29 cellular contexts compared by ENCODE assay signal in the genomic region with DNA sequence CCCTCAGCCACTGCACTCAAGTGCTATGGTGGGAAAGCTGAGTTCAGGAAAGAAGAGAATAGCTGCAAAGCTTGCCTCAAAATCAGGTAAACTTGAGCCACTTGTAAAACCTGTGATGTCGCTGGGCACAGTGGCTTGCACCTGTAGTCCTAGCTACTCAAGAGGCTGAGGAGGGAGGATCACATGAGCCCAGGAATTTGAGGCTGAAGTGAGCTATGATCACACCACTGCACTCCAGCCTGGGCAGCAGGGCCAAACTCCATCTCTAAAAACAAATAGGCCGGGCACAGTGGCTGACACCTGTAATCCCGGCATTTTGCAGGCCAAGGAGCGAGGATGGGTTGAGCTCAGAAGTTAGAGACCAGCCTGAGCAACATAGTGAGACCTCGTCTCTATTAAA.
"Had no signal": no experiment of that assay in that cellular context is flagged by ENCODE, and none has a peak within 500 bp of the region (broad histone marks: within the 10 kb centered on the region; RNA-seq: fewer than 3 reads in every experiment).

No MANE protein-coding gene starts in this region.

- H3K27me3 ChIP-seq: cardiac muscle cell had no signal

- H3K36me3 Mint-ChIP-seq: activated CD8-positive, alpha-beta memory T cell treated with anti-CD3 and anti-CD28 coated beads, Interleukin-2, amount 10 ng/mL, durations not matched to agents 7 days and 5 days; activated naive CD8-positive, alpha-beta T cell treated with anti-CD3 and anti-CD28 coated beads for 36 hours had no signal

- H3K27ac ChIP-seq: cardiac muscle cell, RWPE1, SK-N-MC, WERI-Rb-1 had no signal

- H3K27ac Mint-ChIP-seq: activated CD4-positive, alpha-beta memory T cell treated with anti-CD3 and anti-CD28 coated beads, Interleukin-2, amount 10 ng/mL, durations not matched to agents 7 days and 5 days; activated CD8-positive, alpha-beta memory T cell treated with anti-CD3 and anti-CD28 coated beads, Interleukin-2, amount 10 ng/mL, durations not matched to agents 7 days and 5 days; activated naive CD8-positive, alpha-beta T cell treated with anti-CD3 and anti-CD28 coated beads for 36 hours had no signal

- H3K27me3 Mint-ChIP-seq: activated CD8-positive, alpha-beta memory T cell treated with anti-CD3 and anti-CD28 coated beads, Interleukin-2, amount 10 ng/mL, durations not matched to agents 7 days and 5 days; activated naive CD8-positive, alpha-beta T cell treated with anti-CD3 and anti-CD28 coated beads for 36 hours; central memory CD8-positive, alpha-beta T cell had no signal

- ATAC-seq: activated CD8-positive, alpha-beta memory T cell treated with anti-CD3 and anti-CD28 coated beads, Interleukin-2, amount 10 ng/mL, durations not matched to agents 7 days and 5 days had no signal

- DNase-seq: activated CD4-positive, alpha-beta memory T cell treated with anti-CD3 and anti-CD28 coated beads, Interleukin-2, amount 10 ng/mL, durations not matched to agents 7 days and 5 days; activated CD4-positive, alpha-beta T cell treated with anti-CD3 and anti-CD28 coated beads for 1 hour; activated CD4-positive, alpha-beta T cell treated with anti-CD3 and anti-CD28 coated beads for 48 hours; activated CD4-positive, CD25-positive, alpha-beta regulatory T cell; activated CD8-positive, alpha-beta memory T cell treated with anti-CD3 and anti-CD28 coated beads for 24 hours; activated CD8-positive, alpha-beta memory T cell treated with anti-CD3 and anti-CD28 coated beads, Interleukin-2, amount 10 ng/mL, durations not matched to agents 7 days and 5 days; activated CD8-positive, alpha-beta memory T cell treated with anti-CD3 and anti-CD28 coated beads, Interleukin-2, amount 50 U/mL, for 48 hours; activated effector memory CD4-positive, alpha-beta T cell treated with Interleukin-2 at 50 U/mL for 16 hours; activated naive CD4-positive, alpha-beta T cell treated with anti-CD3 and anti-CD28 coated beads, Interleukin-2, amount 50 U/mL, for 16 hours; activated naive CD8-positive, alpha-beta T cell treated with anti-CD3 and anti-CD28 coated beads for 36 hours; activated T-cell treated with anti-CD3 and anti-CD28 coated beads, Interleukin-2, amount 50 U/mL, for 48 hours; amniotic stem cell; aorta; Kasumi-1; MM.1S; NCI-H1092 treated with DMSO at 0.1 percent for 48 hours; NCI-H187 treated with DMSO at 0.1 percent for 48 hours; NCI-H2081; NCI-H2227 treated with DMSO at 0.1 percent for 48 hours; NCI-H446; NCI-H510A treated with DMSO at 0.1 percent for 48 hours; Right ventricle myocardium superior; T1000; WERI-Rb-1 had no signal

- H3K4me3 Mint-ChIP-seq: activated CD4-positive, alpha-beta memory T cell treated with anti-CD3 and anti-CD28 coated beads, Interleukin-2, amount 10 ng/mL, durations not matched to agents 7 days and 5 days; activated CD8-positive, alpha-beta memory T cell treated with anti-CD3 and anti-CD28 coated beads, Interleukin-2, amount 10 ng/mL, durations not matched to agents 7 days and 5 days; activated naive CD8-positive, alpha-beta T cell treated with anti-CD3 and anti-CD28 coated beads for 36 hours; central memory CD8-positive, alpha-beta T cell had no signal

- H3K36me3 ChIP-seq: cardiac muscle cell, WERI-Rb-1 had no signal

- H3K9me3 Mint-ChIP-seq: activated CD4-positive, alpha-beta memory T cell treated with anti-CD3 and anti-CD28 coated beads, Interleukin-2, amount 10 ng/mL, durations not matched to agents 7 days and 5 days; activated naive CD8-positive, alpha-beta T cell treated with anti-CD3 and anti-CD28 coated beads for 36 hours; central memory CD8-positive, alpha-beta T cell had no signal

- H3K4me3 ChIP-seq: cardiac muscle cell, SK-N-MC had no signal

- FAIRE-seq: RCC 7860 had no signal

- H3K4me1 Mint-ChIP-seq: activated CD4-positive, alpha-beta memory T cell treated with anti-CD3 and anti-CD28 coated beads, Interleukin-2, amount 10 ng/mL, durations not matched to agents 7 days and 5 days; activated CD8-positive, alpha-beta memory T cell treated with anti-CD3 and anti-CD28 coated beads, Interleukin-2, amount 10 ng/mL, durations not matched to agents 7 days and 5 days; activated naive CD8-positive, alpha-beta T cell treated with anti-CD3 and anti-CD28 coated beads for 36 hours; central memory CD8-positive, alpha-beta T cell had no signal
